Comparison of ENCODE assay signal across 8 cellular contexts in the genomic region with DNA sequence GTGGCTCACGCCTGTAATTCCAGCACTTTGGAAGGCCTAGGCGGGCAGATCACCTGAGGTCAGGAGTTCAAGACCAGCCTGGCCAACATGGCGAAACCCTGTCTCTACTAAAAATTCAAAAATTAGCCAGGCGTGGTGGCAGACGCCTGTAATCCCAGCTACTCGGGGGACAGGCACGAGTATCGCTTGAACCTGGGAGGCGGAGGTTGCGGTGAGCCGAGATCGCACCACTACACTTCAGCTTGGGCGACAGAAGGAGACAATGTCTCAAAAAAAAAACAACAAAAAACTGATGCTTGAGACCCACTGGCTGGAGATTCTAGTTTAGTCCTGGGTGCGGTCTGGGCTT. TPM values are rescaled to one million over a fixed set of nuclear protein-coding genes. Genes with fewer than 3 reads are reported as not detected.
DNase-seq lines count a peak whose midpoint lies in the region; ATAC-seq and TF ChIP-seq lines count a peak whose summit lies in the region.
"Not testable (repeated sequence)": the region's sequence is repeated elsewhere in the genome, so short reads cannot be mapped to it uniquely, and the experiment has no call there.

No MANE protein-coding gene starts in this region.

- not testable (repeated sequence) for H3K36me3 Mint-ChIP-seq in HFFc6 (ENCODE audit: low read depth); activated naive CD8-positive, alpha-beta T cell; effector memory CD8-positive, alpha-beta T cell (ENCODE audit: insufficient read depth); stimulated activated naive CD8-positive, alpha-beta T cell treated with anti-CD3 and anti-CD28 coated beads, Interleukin-15, Interleukin-2, amounts not matched to agents 100 ng/mL and 50 ng/mL, for 24 hours (ENCODE audit: low read depth)

- H3K4me2 ChIP-seq in SK-N-SH: peak overlapping the region; percentile 59; the same call in 1 of the 2 replicates
- not testable (repeated sequence) for H3K4me2 ChIP-seq in neural cell (ENCODE audit: low read length)

- peak overlapping the region; percentile 73 for H3K4me3 ChIP-seq in BE2C (ENCODE audit: low read depth, low read length)
- H3K4me3 ChIP-seq in SK-N-SH (ENCODE audit: low read depth in 2 of 2, low read length in 1 of 2): peak overlapping the region; percentile 58 to 72
- H3K4me3 ChIP-seq in iPS-18c (ENCODE audit: insufficient read depth, low read depth, low read length): peak overlapping the region; percentile 66; the same call in 1 of the 2 replicates
- peak overlapping the region; percentile 59 for H3K4me3 ChIP-seq in neural cell (ENCODE audit: low read length)

- peak overlapping the region; percentile 93 for H3K27ac Mint-ChIP-seq in HFFc6
- not testable (repeated sequence) for H3K27ac Mint-ChIP-seq in activated naive CD8-positive, alpha-beta T cell
- peak overlapping the region; percentile 89 for H3K27ac Mint-ChIP-seq in effector memory CD8-positive, alpha-beta T cell
- peak overlapping the region; percentile 81 for H3K27ac Mint-ChIP-seq in stimulated activated naive CD8-positive, alpha-beta T cell treated with anti-CD3 and anti-CD28 coated beads, Interleukin-15, Interleukin-2, amounts not matched to agents 100 ng/mL and 50 ng/mL, for 24 hours

- H3K27me3 ChIP-seq in BE2C; SK-N-SH (ENCODE audit: insufficient read depth); neural cell (ENCODE audit: insufficient read depth, low read depth, low read length): not testable (repeated sequence)

- not testable (repeated sequence) for ATAC-seq in effector memory CD8-positive, alpha-beta T cell (replicated peaks)

- not testable (repeated sequence) for H3K9me2 ChIP-seq in SK-N-SH; neural cell (ENCODE audit: insufficient read depth, low read length)

- H3F3A ChIP-seq in SK-N-SH (replicated peaks; ENCODE audit: insufficient read depth); neural cell (ENCODE audit: insufficient read depth, low read length, poor library complexity, severe bottlenecking): not testable (repeated sequence)

- H3K27ac ChIP-seq in SK-N-SH (ENCODE audit: low read depth in 2 of 2, low read length in 1 of 2): peak overlapping the region; percentile 36 to 91; a peak in 3 of 4 replicates
- not testable (repeated sequence) for H3K27ac ChIP-seq in neural cell (ENCODE audit: low read length)

- not testable (repeated sequence) for H3K27me3 Mint-ChIP-seq in HFFc6 (ENCODE audit: insufficient read depth); activated naive CD8-positive, alpha-beta T cell; effector memory CD8-positive, alpha-beta T cell; stimulated activated naive CD8-positive, alpha-beta T cell treated with anti-CD3 and anti-CD28 coated beads, Interleukin-15, Interleukin-2, amounts not matched to agents 100 ng/mL and 50 ng/mL, for 24 hours

- not testable (repeated sequence) for H3K9me3 ChIP-seq in BE2C; SK-N-SH; iPS-18c (ENCODE audit: control insufficient read depth, insufficient read depth, low read length); neural cell (ENCODE audit: low read length)

- not testable (repeated sequence) for TF ChIP-seq CTCF in BE2C (IDR thresholded peaks at IDR 0.05; ENCODE audit: low read depth, low read length); HFFc6 (IDR thresholded peaks at IDR 0.05); SK-N-SH (IDR thresholded peaks at IDR 0.05); neural cell (IDR thresholded peaks at IDR 0.05; ENCODE audit: poor library complexity, severe bottlenecking)

- TF ChIP-seq EP300 in SK-N-SH (IDR thresholded peaks at IDR 0.05; ENCODE audit: borderline replicate concordance in 1 of 2, low read depth in 1 of 2, low read length in 1 of 2); neural cell (conservative IDR thresholded peaks at IDR 0.05; ENCODE audit: poor library complexity, severe bottlenecking): not testable (repeated sequence)

- not testable (repeated sequence) for H3K9me3 Mint-ChIP-seq in HFFc6; activated naive CD8-positive, alpha-beta T cell (ENCODE audit: low read depth); effector memory CD8-positive, alpha-beta T cell; stimulated activated naive CD8-positive, alpha-beta T cell treated with anti-CD3 and anti-CD28 coated beads, Interleukin-15, Interleukin-2, amounts not matched to agents 100 ng/mL and 50 ng/mL, for 24 hours

- H3K9ac ChIP-seq in SK-N-SH: peak overlapping the region; percentile 87; the same call in 1 of the 2 replicates
- H3K9ac ChIP-seq in neural cell (ENCODE audit: low read length): not testable (repeated sequence)

- peak overlapping the region; percentile 77 for H3K4me3 Mint-ChIP-seq in HFFc6
- peak overlapping the region; percentile 90 for H3K4me3 Mint-ChIP-seq in activated naive CD8-positive, alpha-beta T cell
- peak overlapping the region; percentile 83 to 88 for H3K4me3 Mint-ChIP-seq in effector memory CD8-positive, alpha-beta T cell
- peak overlapping the region; percentile 79 for H3K4me3 Mint-ChIP-seq in stimulated activated naive CD8-positive, alpha-beta T cell treated with anti-CD3 and anti-CD28 coated beads, Interleukin-15, Interleukin-2, amounts not matched to agents 100 ng/mL and 50 ng/mL, for 24 hours

- H3K36me3 ChIP-seq in BE2C; SK-N-SH (replicated peaks in 1 of 2; ENCODE audit: control insufficient read depth in 1 of 2, insufficient read depth in 2 of 2, low read length in 1 of 2); neural cell (ENCODE audit: insufficient read depth, low read length): not testable (repeated sequence)

- CTCF ChIA-PET in SK-N-SH (lab: Yijun Ruan, JAX): interaction anchor here (1.7 to 2.4 kb wide), 2 partner anchors 39 to 158 kb away, joined by 4 to 15 read pairs; a partner anchor contains a TSS

- TF ChIP-seq RAD21 in SK-N-SH (IDR thresholded peaks at IDR 0.05; ENCODE audit: low read length); neural cell (conservative IDR thresholded peaks at IDR 0.05): not testable (repeated sequence)

- 67% methylated on average over 14 of the region's 14 CpGs for WGBS in SK-N-SH (ENCODE audit: low lambda C conversion rate)

- H2AFZ ChIP-seq in SK-N-SH (ENCODE audit: low read depth): peak overlapping the region; percentile 78; the same call in 1 of the 2 replicates
- H2AFZ ChIP-seq in neural cell (ENCODE audit: low read depth, low read length): not testable (repeated sequence)

- peaks cover 43% of the 10 kb centered on the region for H3K79me2 ChIP-seq in SK-N-SH (ENCODE audit: insufficient read depth)
- not testable (repeated sequence) for H3K79me2 ChIP-seq in neural cell (replicated peaks; ENCODE audit: insufficient read depth, low read length)

- POLR2A ChIA-PET in SK-N-SH (lab: Yijun Ruan, JAX): interaction anchor here (1.4 kb wide), 1 partner anchor 23 kb away, joined by 7 read pairs; no protein-coding TSS in a partner anchor

- peaks cover 11% of the 10 kb centered on the region for H3K4me1 Mint-ChIP-seq in HFFc6 (ENCODE audit: low read depth)
- H3K4me1 Mint-ChIP-seq in activated naive CD8-positive, alpha-beta T cell (ENCODE audit: low read depth): peaks cover 21% of the 10 kb centered on the region
- H3K4me1 Mint-ChIP-seq in effector memory CD8-positive, alpha-beta T cell (ENCODE audit: low read depth in 2 of 2): peaks cover 20 to 28% of the 10 kb centered on the region in 2 donors
- peaks cover 35% of the 10 kb centered on the region for H3K4me1 Mint-ChIP-seq in stimulated activated naive CD8-positive, alpha-beta T cell treated with anti-CD3 and anti-CD28 coated beads, Interleukin-15, Interleukin-2, amounts not matched to agents 100 ng/mL and 50 ng/mL, for 24 hours (ENCODE audit: low read depth)

- H3K4me1 ChIP-seq in BE2C; SK-N-SH (ENCODE audit: control insufficient read depth in 1 of 2, insufficient read depth in 2 of 2, low read depth in 1 of 2, low read length in 1 of 2): not testable (repeated sequence)

- not testable (repeated sequence) for DNase-seq in BE2C; HFFc6; SK-N-SH; effector memory CD8-positive, alpha-beta T cell

- not testable (repeated sequence) for H4K20me1 ChIP-seq in SK-N-SH (ENCODE audit: insufficient read depth); neural cell (ENCODE audit: insufficient read depth)

RNA-seq across cellular contexts. Expression of a gene that starts 0.5 kb away (rescaled TPM):
- polyA plus RNA-seq in BE2C (2012; ENCODE audit: insufficient read depth, insufficient read length, low read depth): 10.6 TPM
- 10 to 100 TPM; 49.1 to 52.8 (median 50.3) TPM for total RNA-seq in HFFc6 (2021; fragmentation: NEBNext Ultra II Directional; extraction: Animal tissue kit (Norgen Biotek cat#: 25700))
- polyA plus RNA-seq in SK-N-SH (2012; rRNA removed): 23.7 and 32.4 TPM in 2 replicates
- 24.8 and 27.9 TPM in 2 replicates for polyA plus RNA-seq in SK-N-SH (2012; cell fraction: cytosol; rRNA removed)
- 43.3 and 77.6 TPM in 2 replicates for polyA plus RNA-seq in SK-N-SH (2012; cell fraction: nucleus; rRNA removed)
- polyA plus RNA-seq in neural cell: 0.80 and 3.1 TPM in 2 replicates
- 0.46 and 0.49 TPM in 2 replicates for polyA minus RNA-seq in neural cell

RNA-seq across cellular contexts. Expression of a gene that starts 39.4 kb away (rescaled TPM):
- polyA plus RNA-seq in BE2C (2012; ENCODE audit: insufficient read depth, insufficient read length, low read depth): 15.1 TPM
- 10 to 100 TPM; 65.4 to 79.0 (median 75.3) TPM for total RNA-seq in HFFc6 (2021; fragmentation: NEBNext Ultra II Directional; extraction: Animal tissue kit (Norgen Biotek cat#: 25700))
- polyA plus RNA-seq in SK-N-SH (2012; rRNA removed): 131 and 176 TPM in 2 replicates
- 39.4 and 59.2 TPM in 2 replicates for polyA plus RNA-seq in SK-N-SH (2012; cell fraction: cytosol; rRNA removed)
- 604 and 999 TPM in 2 replicates for polyA plus RNA-seq in SK-N-SH (2012; cell fraction: nucleus; rRNA removed)
- 92.2 and 95.2 TPM in 2 replicates for polyA plus RNA-seq in neural cell
- polyA minus RNA-seq in neural cell: 15.1 and 17.4 TPM in 2 replicates
